In genomic region chr1:205182930-205183329, GRCh38 we compare ENCODE assay signal across 1 cellular context.
TF ChIP-seq lines count a peak whose summit lies in the region.

No MANE protein-coding gene starts in this region.

TF ChIP-seq in K562, 482 proteins besides CTCF, POLR2A, EP300 and RAD21:
- TF ChIP-seq CBX3 (IDR thresholded peaks at IDR 0.05; ENCODE audit: borderline replicate concordance in 1 of 2, low read length in 2 of 2) (no peak), TAF7 (tag; IDR thresholded peaks at IDR 0.05) (no peak), FOXA1 (IDR thresholded peaks at IDR 0.05; ENCODE audit: borderline replicate concordance) (no peak), CTBP1 (IDR thresholded peaks at IDR 0.05; ENCODE audit: borderline replicate concordance) (0 out of 2 replicates have a peak, but pooled peaks have one; percentile 15), NBN (IDR thresholded peaks at IDR 0.05; ENCODE audit: low read depth) (peak; percentile 59; the same call in 1 of the 2 replicates), ESRRB (CRISPR knock-in tag; IDR thresholded peaks at IDR 0.05; ENCODE audit: borderline replicate concordance) (no peak), ZFP36 (IDR thresholded peaks at IDR 0.05; ENCODE audit: low read depth, low read length, partially characterized antibody) (peak; percentile 13), PYGO2 (tag; IDR thresholded peaks at IDR 0.05) (no peak), ZNF384 (IDR thresholded peaks at IDR 0.05; ENCODE audit: low read depth, low read length) (peak; percentile 41; the same call in 1 of the 2 replicates), CEBPB (tag; IDR thresholded peaks at IDR 0.05) (peak; percentile 86), HNRNPK (IDR thresholded peaks at IDR 0.05; ENCODE audit: low read depth, low read length, poor library complexity, severe bottlenecking) (no peak), MAFG (tag; conservative IDR thresholded peaks at IDR 0.05) (no peak), RCOR1 (IDR thresholded peaks at IDR 0.05; ENCODE audit: borderline replicate concordance in 1 of 2, low read depth in 2 of 2, low read length in 2 of 2) (peak in 1 of 2 experiments; percentile 11; a peak in 1 of 4 replicates), DPF2 (IDR thresholded peaks at IDR 0.05) (peak; percentile 20; the same call in 1 of the 2 replicates), SUPT5H (IDR thresholded peaks at IDR 0.05) (no peak), SFPQ (IDR thresholded peaks at IDR 0.05; ENCODE audit: low read depth, low read length) (no peak), STAT5A (IDR thresholded peaks at IDR 0.05; ENCODE audit: borderline replicate concordance, low read length) (no peak), GABPB1 (CRISPR knock-in tag; IDR thresholded peaks at IDR 0.05) (no peak), TAL1 (IDR thresholded peaks at IDR 0.05) (0 out of 2 replicates have a peak, but pooled peaks have one; percentile 8), CEBPG (CRISPR knock-in tag; IDR thresholded peaks at IDR 0.05) (no peak), CEBPG (tag; conservative IDR thresholded peaks at IDR 0.05 in 1 of 2, IDR thresholded peaks at IDR 0.05 in 1 of 2) (peak; percentile 55 to 86)
